16 cellular contexts compared by ENCODE assay signal in genomic region chr9:128785427-128785826, GRCh38.
"Had no signal": no experiment of that assay in that cellular context is flagged by ENCODE, and none has a peak within 500 bp of the region (broad histone marks: within the 10 kb centered on the region; RNA-seq: fewer than 3 reads in every experiment).

No MANE protein-coding gene starts in this region.

- H3K36me3 ChIP-seq: pancreas had no signal

- H3K4me3 Mint-ChIP-seq: activated naive CD4-positive, alpha-beta T cell treated with anti-CD3 and anti-CD28 coated beads, Interleukin-2, amount 10 ng/mL, durations not matched to agents 7 days and 5 days had no signal

- DNase-seq: activated CD4-positive, CD25-positive, alpha-beta regulatory T cell; activated naive CD4-positive, alpha-beta T cell treated with anti-CD3 and anti-CD28 coated beads, Interleukin-2, amount 10 ng/mL, durations not matched to agents 7 days and 5 days; activated T-cell treated with anti-CD3 and anti-CD28 coated beads, Interleukin-2, amount 50 U/mL, for 1 hour; aorta; heart left ventricle; left lung; midbrain; pancreas; right lobe of liver; SJCRH30; stimulated activated CD4-positive, alpha-beta T cell treated with anti-CD3 and anti-CD28 coated beads, Interleukin-4, amount 100 ng/mL, for 1 hour had no signal

- H3K4me3 ChIP-seq: coronary artery, gastroesophageal sphincter, heart left ventricle, left lung, pancreas, right lobe of liver, SJCRH30, smooth muscle cell, thoracic aorta had no signal

- H3K27ac Mint-ChIP-seq: activated naive CD4-positive, alpha-beta T cell treated with anti-CD3 and anti-CD28 coated beads, Interleukin-2, amount 10 ng/mL, durations not matched to agents 7 days and 5 days had no signal

- H3K27me3 ChIP-seq: gastroesophageal sphincter, heart left ventricle, left lung, neutrophil, pancreas, right lobe of liver, SJCRH30 had no signal

- H3K27ac ChIP-seq: coronary artery, heart left ventricle, left lung, neutrophil, pancreas, right lobe of liver, SJCRH30, thoracic aorta had no signal

- H3K9me3 ChIP-seq: neutrophil, pancreas, right lobe of liver, thoracic aorta had no signal
